ENCODE assay signal across 9 cellular contexts in the genomic region with DNA sequence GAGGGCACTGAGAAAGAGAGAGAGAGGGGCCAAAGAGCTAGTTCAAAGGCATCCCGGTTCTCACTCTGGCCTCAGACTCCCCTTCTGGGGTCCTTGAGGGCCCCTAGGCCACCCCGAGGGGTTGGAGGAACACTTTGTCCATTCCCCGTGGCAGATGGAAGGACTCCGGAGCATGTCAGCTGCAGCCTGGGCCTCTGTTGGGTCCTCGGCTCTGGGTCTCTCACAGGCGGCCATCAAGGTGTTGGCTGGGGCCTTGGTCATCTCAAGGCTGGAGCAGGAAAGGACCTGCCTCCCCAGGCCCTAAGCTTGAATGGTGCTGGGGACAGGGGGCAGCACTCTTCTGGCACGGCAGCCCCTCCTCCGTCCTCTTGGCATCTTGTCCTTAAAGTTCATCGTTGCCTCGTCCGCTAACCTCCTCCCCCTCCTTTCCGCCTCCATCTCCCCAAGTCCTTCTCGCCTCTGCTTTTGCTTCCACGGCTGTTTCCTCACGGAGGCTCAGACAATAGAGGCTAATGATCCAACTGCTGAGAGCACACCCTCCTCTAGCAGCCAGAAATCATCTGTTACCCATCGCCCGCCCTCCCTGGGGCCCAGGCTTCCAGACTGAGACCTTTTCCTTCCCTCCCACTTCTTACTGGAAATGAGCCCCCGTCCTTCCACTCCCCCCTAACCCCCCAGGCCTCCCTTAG. TPM values are rescaled to one million over a fixed set of nuclear protein-coding genes. Genes with fewer than 3 reads are reported as not detected.
DNase-seq lines count a peak whose midpoint lies in the region; ATAC-seq and TF ChIP-seq lines count a peak whose summit lies in the region.
"Had no signal": no experiment of that assay in that cellular context is flagged by ENCODE, and none has a peak within 500 bp of the region (broad histone marks: within the 10 kb centered on the region; RNA-seq: fewer than 3 reads in every experiment).

No MANE protein-coding gene starts in this region.

- H2BK5ac ChIP-seq in H9 (ENCODE audit: insufficient read length, low read length), result no peak overlapping the region

- no peak overlapping the region for H3K4ac ChIP-seq in H9 (ENCODE audit: low read depth, low read length)

- no peak overlapping the region for H2AK5ac ChIP-seq in H9 (ENCODE audit: insufficient read length, low read length)

- H2AFZ ChIP-seq in H9 (ENCODE audit: low read length), result no peak overlapping the region

- peak overlapping the region in 1 of 3 experiments; percentile 49; a peak in 1 of 7 replicates for H3K27ac Mint-ChIP-seq in H9
- H3K27ac Mint-ChIP-seq in activated T-helper 2 cell treated with anti-CD3 and anti-CD28 coated beads, Interferon-gamma antibody, Interleukin-2, Interleukin-4, amounts not matched to agents 10 μg/mL and 5 μg/mL and 100 μg/mL, durations not matched to agents 14 hours and 24 hours and 36 hours, result peak overlapping the region; percentile 94

- H3K9me3 ChIP-seq in H9 (ENCODE audit: control insufficient read depth, low read depth, low read length) (no peaks in the 10 kb centered on the region), left ventricle myocardium inferior (replicated peaks) (no peaks in the 10 kb centered on the region), gastrocnemius medialis (no peaks in the 10 kb centered on the region)

- H3K36me3 Mint-ChIP-seq in H9 (ENCODE audit: insufficient read depth in 1 of 3, low read depth in 3 of 3), result no peaks in the 10 kb centered on the region
- H3K36me3 Mint-ChIP-seq in activated T-helper 2 cell treated with anti-CD3 and anti-CD28 coated beads, Interferon-gamma antibody, Interleukin-2, Interleukin-4, amounts not matched to agents 10 μg/mL and 5 μg/mL and 100 μg/mL, durations not matched to agents 14 hours and 24 hours and 36 hours (ENCODE audit: low read depth), result peaks cover 3% of the 10 kb centered on the region

- TF ChIP-seq POLR2A in gastrocnemius medialis (IDR thresholded peaks at IDR 0.05), result no peak

- H3K4me3 ChIP-seq in left ventricle myocardium inferior (no peak overlapping the region), gastrocnemius medialis (no peak overlapping the region)

- DNase-seq in H9 (no peak), left ventricle myocardium inferior (peak; percentile 80), gastrocnemius medialis (no peak)
- DNase-seq in activated T-helper 2 cell treated with anti-CD3 and anti-CD28 coated beads, Interferon-gamma antibody, Interleukin-2, Interleukin-4, amounts not matched to agents 10 μg/mL and 5 μg/mL and 100 μg/mL, durations not matched to agents 14 hours and 24 hours and 36 hours (ENCODE audit: low spot score), result no peak
- DNase-seq in activated effector memory CD4-positive, alpha-beta T cell treated with Interleukin-2 at 50 U/mL for 16 hours, result no peak

- in situ Hi-C loops in gastrocnemius medialis (cut with MboI; ENCODE audit: low sequenced_read_pairs in 4 of 4), result loop anchor here in 1 of 4 donors (25.0 kb wide), 1 partner anchor 105 kb away; a partner anchor contains a TSS

- ATAC-seq in gastrocnemius medialis, result peak; percentile 14 to 40
- no peak for ATAC-seq in GM19023 (IDR thresholded peaks at IDR 0.05; ENCODE audit: unreplicated experiment)
- no peak for ATAC-seq in GM18502 (IDR thresholded peaks at IDR 0.05; ENCODE audit: poor library complexity, unreplicated experiment)
- ATAC-seq in GM21825 (IDR thresholded peaks at IDR 0.05; ENCODE audit: unreplicated experiment), result no peak

- peaks cover 0 to 3% of the 10 kb centered on the region in 2 experiments; a peak in 1 of 5 replicates for H3K9me3 Mint-ChIP-seq in H9
- H3K9me3 Mint-ChIP-seq in activated T-helper 2 cell treated with anti-CD3 and anti-CD28 coated beads, Interferon-gamma antibody, Interleukin-2, Interleukin-4, amounts not matched to agents 10 μg/mL and 5 μg/mL and 100 μg/mL, durations not matched to agents 14 hours and 24 hours and 36 hours, result no peaks in the 10 kb centered on the region

- H4K5ac ChIP-seq in H9 (ENCODE audit: insufficient read length, low read depth, low read length), result no peak overlapping the region

- peak overlapping the region; percentile 2; the same call in 1 of the 2 replicates for H3K14ac ChIP-seq in H9 (ENCODE audit: insufficient read depth, low read length)

- H4K20me1 ChIP-seq in H9 (ENCODE audit: control insufficient read depth, insufficient read depth, insufficient read length), result no peaks in the 10 kb centered on the region

- no peak overlapping the region for H2BK20ac ChIP-seq in H9 (ENCODE audit: low read depth, low read length, poor library complexity, severe bottlenecking)

- no peaks in the 10 kb centered on the region for H3K79me2 ChIP-seq in H9 (ENCODE audit: insufficient read depth, low read length)

- H3K36me3 ChIP-seq in left ventricle myocardium inferior, result no peaks in the 10 kb centered on the region
- H3K36me3 ChIP-seq in gastrocnemius medialis, result no peaks in the 10 kb centered on the region

- intact Hi-C loops in activated T-helper 2 cell treated with anti-CD3 and anti-CD28 coated beads, Interferon-gamma antibody, Interleukin-2, Interleukin-4, amounts not matched to agents 10 μg/mL and 5 μg/mL and 100 μg/mL, durations not matched to agents 14 hours and 24 hours and 36 hours (cut with micrococcal nuclease), result loop anchor here (1.0 to 10.0 kb wide), 6 partner anchors 7 to 863 kb away; no protein-coding TSS in a partner anchor
- intact Hi-C loops in left ventricle myocardium inferior (cut with micrococcal nuclease) (no loop called here), gastrocnemius medialis (cut with DNase I; ENCODE audit: low total_unique reads) (no loop called here)

- no peak overlapping the region for H4K91ac ChIP-seq in H9 (ENCODE audit: insufficient read length, low read depth, low read length)

- H3K27ac ChIP-seq in H9 (ENCODE audit: insufficient read length, low read depth, low read length) (no peak overlapping the region), left ventricle myocardium inferior (replicated peaks) (peak overlapping the region; percentile 94), gastrocnemius medialis (peak overlapping the region; percentile 74 to 80 (median 80))

- no peak overlapping the region for H3K4me3 Mint-ChIP-seq in H9
- H3K4me3 Mint-ChIP-seq in activated T-helper 2 cell treated with anti-CD3 and anti-CD28 coated beads, Interferon-gamma antibody, Interleukin-2, Interleukin-4, amounts not matched to agents 10 μg/mL and 5 μg/mL and 100 μg/mL, durations not matched to agents 14 hours and 24 hours and 36 hours (ENCODE audit: low read depth), result peak overlapping the region; percentile 65

- H2BK15ac ChIP-seq in H9 (ENCODE audit: low read depth, low read length), result no peak overlapping the region

- H3K23me2 ChIP-seq in H9 (ENCODE audit: insufficient read length, low read depth, low read length, poor library complexity, severe bottlenecking), result no peaks in the 10 kb centered on the region

- H3K27me3 ChIP-seq in H9 (ENCODE audit: insufficient read depth, low read length), result no peaks in the 10 kb centered on the region
- no peaks in the 10 kb centered on the region for H3K27me3 ChIP-seq in left ventricle myocardium inferior (ENCODE audit: low read depth)
- no peaks in the 10 kb centered on the region for H3K27me3 ChIP-seq in gastrocnemius medialis

- H3T11ph ChIP-seq in H9 (ENCODE audit: low read length), result no peak overlapping the region

- H2BK12ac ChIP-seq in H9 (ENCODE audit: insufficient read length, low read depth, low read length), result no peak overlapping the region

- peaks cover 3% of the 10 kb centered on the region; the same call in 1 of the 2 replicates for H3K27me3 Mint-ChIP-seq in H9 (ENCODE audit: low read depth)
- H3K27me3 Mint-ChIP-seq in activated T-helper 2 cell treated with anti-CD3 and anti-CD28 coated beads, Interferon-gamma antibody, Interleukin-2, Interleukin-4, amounts not matched to agents 10 μg/mL and 5 μg/mL and 100 μg/mL, durations not matched to agents 14 hours and 24 hours and 36 hours (ENCODE audit: low read depth), result no peaks in the 10 kb centered on the region

- no peak overlapping the region for H3K23ac ChIP-seq in H9 (ENCODE audit: insufficient read length, low read depth, low read length)

- no CpG with 5 or more reads among the region's 18 CpGs for WGBS in H9 (ENCODE audit: extremely low coverage, insufficient read length, low lambda C conversion rate)

- TF ChIP-seq CTCF in H9 (conservative IDR thresholded peaks at IDR 0.05) (no peak), left ventricle myocardium inferior (IDR thresholded peaks at IDR 0.05; ENCODE audit: borderline replicate concordance) (no peak), gastrocnemius medialis (IDR thresholded peaks at IDR 0.05 in 4 of 5, conservative IDR thresholded peaks at IDR 0.05 in 1 of 5) (no peak)

- H3K9ac ChIP-seq in H9 (ENCODE audit: extremely low read depth, insufficient read length, low read length), result no peak overlapping the region

- no peak overlapping the region for H2BK120ac ChIP-seq in H9 (ENCODE audit: low read depth, low read length, poor library complexity, severe bottlenecking)

- H3K56ac ChIP-seq in H9 (ENCODE audit: insufficient read length, low read depth, low read length), result no peak overlapping the region

- no peak overlapping the region for H3K18ac ChIP-seq in H9 (ENCODE audit: insufficient read length, low read depth, low read length)

- H3K79me1 ChIP-seq in H9 (ENCODE audit: insufficient read depth, low read depth, low read length, poor library complexity, severe bottlenecking), result no peaks in the 10 kb centered on the region

- H3K4me1 ChIP-seq in H9 (ENCODE audit: insufficient read depth, low read length) (no peaks in the 10 kb centered on the region; the same call in 1 of the 2 replicates), left ventricle myocardium inferior (peaks cover 72% of the 10 kb centered on the region), gastrocnemius medialis (peaks cover 52 to 60% of the 10 kb centered on the region in 2 donors)

- no peak overlapping the region for H3K4me2 ChIP-seq in H9 (ENCODE audit: insufficient read depth, insufficient read length, low read length)

- peaks cover 14 to 29% of the 10 kb centered on the region in 2 experiments for H3K4me1 Mint-ChIP-seq in H9
- H3K4me1 Mint-ChIP-seq in activated T-helper 2 cell treated with anti-CD3 and anti-CD28 coated beads, Interferon-gamma antibody, Interleukin-2, Interleukin-4, amounts not matched to agents 10 μg/mL and 5 μg/mL and 100 μg/mL, durations not matched to agents 14 hours and 24 hours and 36 hours (ENCODE audit: low read depth), result peaks cover 67% of the 10 kb centered on the region

- no peak overlapping the region for H4K8ac ChIP-seq in H9 (replicated peaks; ENCODE audit: insufficient read length, low read depth, low read length)

RNA-seq across cellular contexts. Expression of a gene that starts 23.3 kb away (rescaled TPM):
- total RNA-seq in H9 (2021) (0.31 TPM in 1 of 2 replicates, not detected in the other), left ventricle myocardium inferior (not detected), gastrocnemius medialis (under 1 TPM in 1 of 4 donors, not detected in 3; 0.11 TPM)
- 367 and 374 TPM in 2 replicates for total RNA-seq in activated T-helper 2 cell treated with anti-CD3 and anti-CD28 coated beads, Interferon-gamma antibody, Interleukin-2, Interleukin-4, amounts not matched to agents 10 μg/mL and 5 μg/mL and 100 μg/mL, durations not matched to agents 14 hours and 24 hours and 36 hours
- total RNA-seq: SK-MEL-5 had no signal

RNA-seq across cellular contexts. Expression of a gene that starts 40.6 kb away (rescaled TPM):
- 0.55 and 0.59 TPM in 2 replicates for total RNA-seq in H9 (2021)
- total RNA-seq in activated T-helper 2 cell treated with anti-CD3 and anti-CD28 coated beads, Interferon-gamma antibody, Interleukin-2, Interleukin-4, amounts not matched to agents 10 μg/mL and 5 μg/mL and 100 μg/mL, durations not matched to agents 14 hours and 24 hours and 36 hours, result 8.7 and 9.0 TPM in 2 replicates
- not detected for total RNA-seq in left ventricle myocardium inferior
- total RNA-seq in gastrocnemius medialis, result under 1 TPM in 1 of 4 donors, not detected in 3; 0.18 TPM
- total RNA-seq: SK-MEL-5 had no signal

Comparison
In these comparisons a context has a peak if more than half of its experiments do, and no peak if none do; other contexts are left out.
1. ATAC-seq: peak in gastrocnemius medialis (2 of 2); none in GM19023 (single experiment), GM18502 (single experiment) and GM21825 (single experiment).
2. RNA of a gene that starts 23.3 kb away (total RNA-seq): 367 to 374 TPM in activated T-helper 2 cell treated with anti-CD3 and anti-CD28 coated beads, Interferon-gamma antibody, Interleukin-2, Interleukin-4, amounts not matched to agents 10 μg/mL and 5 μg/mL and 100 μg/mL, durations not matched to agents 14 hours and 24 hours and 36 hours; 0.31 TPM in H9, not detected in left ventricle myocardium inferior (single experiment) and 0.11 TPM in gastrocnemius medialis; every median in the first group is over 100 times any median in the second.